31 cellular contexts compared by ENCODE assay signal in the genomic region with DNA sequence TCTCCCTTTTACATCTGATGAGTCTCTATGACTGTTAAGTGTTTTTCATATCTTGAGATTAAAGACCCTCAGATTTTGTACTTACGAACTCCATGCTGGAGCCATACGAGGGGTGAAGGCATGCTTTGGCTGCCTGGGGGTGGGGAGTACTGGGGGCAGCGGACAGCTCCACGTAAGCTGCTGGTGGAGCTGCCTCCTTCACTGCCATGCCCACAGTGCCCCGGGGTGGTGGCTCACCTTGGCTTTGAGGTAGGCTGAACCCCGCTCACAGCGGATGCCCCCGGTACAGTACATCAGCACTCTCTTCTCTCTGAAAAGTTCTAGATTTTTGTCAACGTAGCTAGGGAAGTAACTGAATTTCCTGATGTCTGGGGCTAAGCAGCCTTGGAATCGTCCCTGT.
"Had no signal": no experiment of that assay in that cellular context is flagged by ENCODE, and none has a peak within 500 bp of the region (broad histone marks: within the 10 kb centered on the region; RNA-seq: fewer than 3 reads in every experiment).

No MANE protein-coding gene starts in this region.

- H3K9me3 Mint-ChIP-seq: activated B cell treated with CpG ODN at 0.5 μM for 24 hours; activated CD8-positive, alpha-beta T cell treated with anti-CD3 and anti-CD28 coated beads for 36 hours; activated naive CD4-positive, alpha-beta T cell treated with anti-CD3 and anti-CD28 coated beads, Interleukin-2, amount 50 U/mL, for 24 hours; activated naive CD8-positive, alpha-beta T cell treated with anti-CD3 and anti-CD28 coated beads for 36 hours; activated naive CD8-positive, alpha-beta T cell treated with anti-CD3 and anti-CD28 coated beads, Interleukin-2, amount 50 U/mL, for 24 hours; activated T-cell treated with anti-CD3 and anti-CD28 coated beads, Interleukin-2, amount 50 U/mL, for 4 hours; activated T-helper 17 cell treated with anti-CD3 and anti-CD28 coated beads, Interleukin-2, amount 50 U/mL, for 72 hours; T-cell; T-helper 1 cell treated with Interleukin-12 subunit alpha and Interleukin-12 subunit beta and Interleukin-4 antibody, amounts not matched to agents 30 μg/mL and 1 μg/mL, for 36 hours had no signal

- DNase-seq: activated B cell treated with CpG ODN at 0.5 μM for 24 hours; activated CD4-positive, alpha-beta T cell treated with anti-CD3 and anti-CD28 coated beads for 48 hours; activated CD4-positive, alpha-beta T cell treated with anti-CD3 and anti-CD28 coated beads, Interleukin-2, amount 50 U/mL, for 1 hour; activated CD4-positive, alpha-beta T cell treated with anti-CD3 and anti-CD28 coated beads, Interleukin-2, amount 50 U/mL, for 48 hours; activated CD8-positive, alpha-beta memory T cell treated with anti-CD3 and anti-CD28 coated beads for 24 hours; activated CD8-positive, alpha-beta T cell treated with anti-CD3 and anti-CD28 coated beads for 36 hours; activated effector memory CD4-positive, alpha-beta T cell treated with Interleukin-2 at 50 U/mL for 16 hours; activated gamma-delta T cell treated with Interleukin-2 at 50 U/mL for 16 hours; activated naive CD4-positive, alpha-beta T cell treated with Interleukin-2 at 50 U/mL for 16 hours; activated naive CD8-positive, alpha-beta T cell treated with anti-CD3 and anti-CD28 coated beads for 36 hours; activated naive CD8-positive, alpha-beta T cell treated with anti-CD3 and anti-CD28 coated beads, Interleukin-2, amount 50 U/mL, for 24 hours; activated T-cell treated with anti-CD3 and anti-CD28 coated beads, Interleukin-2, amount 50 U/mL, for 4 hours; adrenal gland; amygdala; aorta; body of pancreas; central memory CD4-positive, alpha-beta T cell; cerebellar nuclear complex; colonic mucosa; effector CD8-positive, alpha-beta T cell; foreskin fibroblast; glutamatergic neuron; SW 1271; T-cell; T1000; WERI-Rb-1 had no signal

- H3K27ac ChIP-seq: adrenal gland, body of pancreas, colonic mucosa, epithelial cell of prostate, WERI-Rb-1 had no signal

- H3K27me3 Mint-ChIP-seq: activated B cell treated with CpG ODN at 0.5 μM for 24 hours; activated CD8-positive, alpha-beta T cell treated with anti-CD3 and anti-CD28 coated beads for 36 hours; activated naive CD4-positive, alpha-beta T cell treated with anti-CD3 and anti-CD28 coated beads, Interleukin-2, amount 50 U/mL, for 24 hours; activated naive CD8-positive, alpha-beta T cell treated with anti-CD3 and anti-CD28 coated beads for 36 hours; activated naive CD8-positive, alpha-beta T cell treated with anti-CD3 and anti-CD28 coated beads, Interleukin-2, amount 50 U/mL, for 24 hours; activated T-helper 17 cell treated with anti-CD3 and anti-CD28 coated beads, Interleukin-2, amount 50 U/mL, for 72 hours; T-cell had no signal

- H3K4me1 Mint-ChIP-seq: activated B cell treated with CpG ODN at 0.5 μM for 24 hours; activated naive CD4-positive, alpha-beta T cell treated with anti-CD3 and anti-CD28 coated beads, Interleukin-2, amount 50 U/mL, for 24 hours; activated naive CD8-positive, alpha-beta T cell treated with anti-CD3 and anti-CD28 coated beads for 36 hours; activated naive CD8-positive, alpha-beta T cell treated with anti-CD3 and anti-CD28 coated beads, Interleukin-2, amount 50 U/mL, for 24 hours; activated T-helper 17 cell treated with anti-CD3 and anti-CD28 coated beads, Interleukin-2, amount 50 U/mL, for 72 hours; T-cell had no signal

- H3K4me3 Mint-ChIP-seq: activated B cell treated with CpG ODN at 0.5 μM for 24 hours; activated CD8-positive, alpha-beta T cell treated with anti-CD3 and anti-CD28 coated beads for 36 hours; activated naive CD4-positive, alpha-beta T cell treated with anti-CD3 and anti-CD28 coated beads, Interleukin-2, amount 50 U/mL, for 24 hours; activated naive CD8-positive, alpha-beta T cell treated with anti-CD3 and anti-CD28 coated beads for 36 hours; activated naive CD8-positive, alpha-beta T cell treated with anti-CD3 and anti-CD28 coated beads, Interleukin-2, amount 50 U/mL, for 24 hours; activated T-cell treated with anti-CD3 and anti-CD28 coated beads, Interleukin-2, amount 50 U/mL, for 4 hours; activated T-helper 17 cell treated with anti-CD3 and anti-CD28 coated beads, Interleukin-2, amount 50 U/mL, for 72 hours; T-cell; T-helper 1 cell treated with Interleukin-12 subunit alpha and Interleukin-12 subunit beta and Interleukin-4 antibody, amounts not matched to agents 30 μg/mL and 1 μg/mL, for 36 hours had no signal

- H3K27me3 ChIP-seq: adrenal gland, body of pancreas, colonic mucosa had no signal

- ATAC-seq: activated CD4-positive, CD25-positive, alpha-beta regulatory T cell treated with anti-CD3 and anti-CD28 coated beads, Interleukin-2, amount 50 U/mL, for 24 hours; activated CD8-positive, alpha-beta T cell treated with anti-CD3 and anti-CD28 coated beads for 36 hours; activated naive CD8-positive, alpha-beta T cell treated with anti-CD3 and anti-CD28 coated beads, Interleukin-2, amount 50 U/mL, for 24 hours; activated T-cell treated with anti-CD3 and anti-CD28 coated beads, Interleukin-2, amount 50 U/mL, for 4 hours; activated T-helper 17 cell treated with anti-CD3 and anti-CD28 coated beads, Interleukin-2, amount 50 U/mL, for 72 hours; body of pancreas; T-cell had no signal

- H3K4me3 ChIP-seq: adrenal gland, body of pancreas, colonic mucosa had no signal

- H3K4me1 ChIP-seq: body of pancreas, colonic mucosa had no signal

- H3K27ac Mint-ChIP-seq: activated B cell treated with CpG ODN at 0.5 μM for 24 hours; activated CD8-positive, alpha-beta T cell treated with anti-CD3 and anti-CD28 coated beads for 36 hours; activated naive CD4-positive, alpha-beta T cell treated with anti-CD3 and anti-CD28 coated beads, Interleukin-2, amount 50 U/mL, for 24 hours; activated naive CD8-positive, alpha-beta T cell treated with anti-CD3 and anti-CD28 coated beads for 36 hours; activated naive CD8-positive, alpha-beta T cell treated with anti-CD3 and anti-CD28 coated beads, Interleukin-2, amount 50 U/mL, for 24 hours; activated T-helper 17 cell treated with anti-CD3 and anti-CD28 coated beads, Interleukin-2, amount 50 U/mL, for 72 hours; T-cell had no signal

- H3K9me3 ChIP-seq: adrenal gland, body of pancreas, colonic mucosa had no signal
